2 cellular contexts compared by ENCODE assay signal in the genomic region with DNA sequence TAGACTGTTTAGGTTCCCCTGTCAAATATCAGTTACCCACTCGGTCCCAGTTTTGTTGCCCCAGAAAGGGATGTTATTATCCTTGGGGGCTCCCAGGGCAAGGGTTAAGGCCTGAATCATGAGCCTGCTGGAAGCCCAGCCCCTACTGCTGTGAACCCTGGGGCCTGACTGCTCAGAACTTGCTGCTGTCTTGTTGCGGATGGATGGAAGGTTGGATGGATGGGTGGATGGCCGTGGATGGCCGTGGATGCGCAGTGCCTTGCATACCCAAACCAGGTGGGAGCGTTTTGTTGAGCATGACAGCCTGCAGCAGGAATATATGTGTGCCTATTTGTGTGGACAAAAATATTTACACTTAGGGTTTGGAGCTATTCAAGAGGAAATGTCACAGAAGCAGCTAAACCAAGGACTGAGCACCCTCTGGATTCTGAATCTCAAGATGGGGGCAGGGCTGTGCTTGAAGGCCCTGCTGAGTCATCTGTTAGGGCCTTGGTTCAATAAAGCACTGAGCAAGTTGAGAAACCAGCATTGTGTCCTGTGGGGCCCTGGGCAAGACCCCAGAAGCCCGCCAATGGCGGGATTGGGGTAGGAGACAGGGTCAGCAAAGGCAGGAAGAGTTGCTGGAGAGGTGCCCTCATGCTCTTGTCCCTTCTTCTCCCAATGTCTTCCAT.
TF ChIP-seq lines count a peak whose summit lies in the region.

No MANE protein-coding gene starts in this region.

TF ChIP-seq in endothelial cell of umbilical vein, 7 proteins besides CTCF, POLR2A, EP300 and RAD21:
- TF ChIP-seq GATA2 (IDR thresholded peaks at IDR 0.05; ENCODE audit: insufficient read depth, insufficient read length, low read depth, low read length) (no peak), POLR2AphosphoS5 (IDR thresholded peaks at IDR 0.05; ENCODE audit: insufficient read depth, low read depth, low read length) (no peak), MYC (IDR thresholded peaks at IDR 0.05; ENCODE audit: low read depth, low read length) (no peak), EZH2 (IDR thresholded peaks at IDR 0.05; ENCODE audit: borderline replicate concordance, low read depth, low read length, severe bottlenecking) (no peak), MAX (IDR thresholded peaks at IDR 0.05; ENCODE audit: insufficient read depth, insufficient read length) (no peak), JUN (IDR thresholded peaks at IDR 0.05; ENCODE audit: borderline replicate concordance, insufficient read depth, insufficient read length, low read depth) (no peak), FOS (IDR thresholded peaks at IDR 0.05; ENCODE audit: borderline replicate concordance, insufficient read depth, low read length) (no peak)
TF ChIP-seq in endothelial cell of umbilical vein: peak in this region for 0.

TF ChIP-seq in GM23338, 12 proteins besides CTCF, POLR2A, EP300 and RAD21:
- TF ChIP-seq EZH2phosphoT487 (IDR thresholded peaks at IDR 0.05; ENCODE audit: unreplicated experiment) (no peak), ETS1 (IDR thresholded peaks at IDR 0.05) (no peak), ZNF114 (CRISPR knock-in tag; IDR thresholded peaks at IDR 0.05) (no peak), EZH2 (IDR thresholded peaks at IDR 0.05; ENCODE audit: low read depth, unreplicated experiment) (no peak), CREB1 (CRISPR knock-in tag; IDR thresholded peaks at IDR 0.05; ENCODE audit: low read depth) (no peak), POLR2AphosphoS5 (IDR thresholded peaks at IDR 0.05; ENCODE audit: low read depth) (no peak), STAT1 (IDR thresholded peaks at IDR 0.05; ENCODE audit: unreplicated experiment) (no peak), ZNF331 (CRISPR knock-in tag; IDR thresholded peaks at IDR 0.05; ENCODE audit: low read depth) (no peak), REST (IDR thresholded peaks at IDR 0.05; ENCODE audit: unreplicated experiment) (no peak)
